1 cellular context compared by ENCODE assay signal in the genomic region with DNA sequence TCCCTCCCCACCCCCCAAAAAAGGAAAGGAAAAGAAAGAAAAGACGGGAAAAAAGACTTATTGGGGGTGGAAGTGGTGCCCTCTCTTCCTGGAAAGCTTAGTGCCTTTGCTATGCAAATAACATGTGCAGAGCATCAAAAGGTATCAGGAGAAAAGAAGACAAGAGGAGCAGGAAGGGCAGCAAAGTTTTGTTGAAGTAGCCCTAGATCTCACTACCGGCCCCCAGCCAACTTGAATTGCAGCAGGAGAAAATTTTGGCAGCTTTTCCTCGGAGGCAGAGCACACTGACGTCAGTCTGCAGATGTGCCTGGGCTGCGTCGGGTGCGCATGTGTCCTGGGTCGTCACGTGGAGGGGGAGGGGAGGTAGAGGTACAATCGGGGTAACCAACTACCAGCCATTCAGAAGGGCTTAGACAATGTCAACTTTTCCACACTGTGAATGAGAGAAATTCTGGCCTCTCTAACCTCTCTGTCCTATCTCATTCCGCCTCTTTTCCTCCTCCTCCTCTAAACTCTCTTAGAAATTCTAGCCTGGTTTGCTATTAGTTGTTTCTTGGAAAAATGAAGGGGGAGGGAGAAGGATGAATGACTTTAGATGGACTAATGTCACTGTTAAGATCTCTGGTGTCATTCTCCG.
TF ChIP-seq lines count a peak whose summit lies in the region.

A gene with protein sequence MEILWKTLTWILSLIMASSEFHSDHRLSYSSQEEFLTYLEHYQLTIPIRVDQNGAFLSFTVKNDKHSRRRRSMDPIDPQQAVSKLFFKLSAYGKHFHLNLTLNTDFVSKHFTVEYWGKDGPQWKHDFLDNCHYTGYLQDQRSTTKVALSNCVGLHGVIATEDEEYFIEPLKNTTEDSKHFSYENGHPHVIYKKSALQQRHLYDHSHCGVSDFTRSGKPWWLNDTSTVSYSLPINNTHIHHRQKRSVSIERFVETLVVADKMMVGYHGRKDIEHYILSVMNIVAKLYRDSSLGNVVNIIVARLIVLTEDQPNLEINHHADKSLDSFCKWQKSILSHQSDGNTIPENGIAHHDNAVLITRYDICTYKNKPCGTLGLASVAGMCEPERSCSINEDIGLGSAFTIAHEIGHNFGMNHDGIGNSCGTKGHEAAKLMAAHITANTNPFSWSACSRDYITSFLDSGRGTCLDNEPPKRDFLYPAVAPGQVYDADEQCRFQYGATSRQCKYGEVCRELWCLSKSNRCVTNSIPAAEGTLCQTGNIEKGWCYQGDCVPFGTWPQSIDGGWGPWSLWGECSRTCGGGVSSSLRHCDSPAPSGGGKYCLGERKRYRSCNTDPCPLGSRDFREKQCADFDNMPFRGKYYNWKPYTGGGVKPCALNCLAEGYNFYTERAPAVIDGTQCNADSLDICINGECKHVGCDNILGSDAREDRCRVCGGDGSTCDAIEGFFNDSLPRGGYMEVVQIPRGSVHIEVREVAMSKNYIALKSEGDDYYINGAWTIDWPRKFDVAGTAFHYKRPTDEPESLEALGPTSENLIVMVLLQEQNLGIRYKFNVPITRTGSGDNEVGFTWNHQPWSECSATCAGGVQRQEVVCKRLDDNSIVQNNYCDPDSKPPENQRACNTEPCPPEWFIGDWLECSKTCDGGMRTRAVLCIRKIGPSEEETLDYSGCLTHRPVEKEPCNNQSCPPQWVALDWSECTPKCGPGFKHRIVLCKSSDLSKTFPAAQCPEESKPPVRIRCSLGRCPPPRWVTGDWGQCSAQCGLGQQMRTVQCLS (N-terminal part only) (minus strand): TSS at position 286 of the 637 bp plus-strand sequence. CDS start 8,247 bp downstream, outside the sequence.

TF ChIP-seq in K562, 482 proteins besides CTCF, POLR2A, EP300 and RAD21 (continued from another document and continues in another):
- TF ChIP-seq, protein P1, sequence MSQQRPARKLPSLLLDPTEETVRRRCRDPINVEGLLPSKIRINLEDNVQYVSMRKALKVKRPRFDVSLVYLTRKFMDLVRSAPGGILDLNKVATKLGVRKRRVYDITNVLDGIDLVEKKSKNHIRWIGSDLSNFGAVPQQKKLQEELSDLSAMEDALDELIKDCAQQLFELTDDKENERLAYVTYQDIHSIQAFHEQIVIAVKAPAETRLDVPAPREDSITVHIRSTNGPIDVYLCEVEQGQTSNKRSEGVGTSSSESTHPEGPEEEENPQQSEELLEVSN (IDR thresholded peaks at IDR 0.05; ENCODE audit: borderline replicate concordance in 1 of 2, extremely low read depth in 1 of 2, insufficient read depth in 1 of 2, insufficient read length in 1 of 2, low read depth in 1 of 2, low read length in 1 of 2, poor library complexity in 1 of 2, severe bottlenecking in 1 of 2), result peak; percentile 40 to 56
- TF ChIP-seq, protein P2, sequence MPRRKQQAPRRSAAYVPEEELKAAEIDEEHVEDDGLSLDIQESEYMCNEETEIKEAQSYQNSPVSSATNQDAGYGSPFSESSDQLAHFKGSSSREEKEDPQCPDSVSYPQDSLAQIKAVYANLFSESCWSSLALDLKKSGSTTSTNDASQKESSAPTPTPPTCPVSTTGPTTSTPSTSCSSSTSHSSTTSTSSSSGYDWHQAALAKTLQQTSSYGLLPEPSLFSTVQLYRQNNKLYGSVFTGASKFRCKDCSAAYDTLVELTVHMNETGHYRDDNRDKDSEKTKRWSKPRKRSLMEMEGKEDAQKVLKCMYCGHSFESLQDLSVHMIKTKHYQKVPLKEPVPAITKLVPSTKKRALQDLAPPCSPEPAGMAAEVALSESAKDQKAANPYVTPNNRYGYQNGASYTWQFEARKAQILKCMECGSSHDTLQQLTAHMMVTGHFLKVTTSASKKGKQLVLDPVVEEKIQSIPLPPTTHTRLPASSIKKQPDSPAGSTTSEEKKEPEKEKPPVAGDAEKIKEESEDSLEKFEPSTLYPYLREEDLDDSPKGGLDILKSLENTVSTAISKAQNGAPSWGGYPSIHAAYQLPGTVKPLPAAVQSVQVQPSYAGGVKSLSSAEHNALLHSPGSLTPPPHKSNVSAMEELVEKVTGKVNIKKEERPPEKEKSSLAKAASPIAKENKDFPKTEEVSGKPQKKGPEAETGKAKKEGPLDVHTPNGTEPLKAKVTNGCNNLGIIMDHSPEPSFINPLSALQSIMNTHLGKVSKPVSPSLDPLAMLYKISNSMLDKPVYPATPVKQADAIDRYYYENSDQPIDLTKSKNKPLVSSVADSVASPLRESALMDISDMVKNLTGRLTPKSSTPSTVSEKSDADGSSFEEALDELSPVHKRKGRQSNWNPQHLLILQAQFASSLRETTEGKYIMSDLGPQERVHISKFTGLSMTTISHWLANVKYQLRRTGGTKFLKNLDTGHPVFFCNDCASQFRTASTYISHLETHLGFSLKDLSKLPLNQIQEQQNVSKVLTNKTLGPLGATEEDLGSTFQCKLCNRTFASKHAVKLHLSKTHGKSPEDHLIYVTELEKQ (CRISPR knock-in tag; IDR thresholded peaks at IDR 0.05), result no peak
- TF ChIP-seq SRF (CRISPR knock-in tag; IDR thresholded peaks at IDR 0.05) (no peak), HOXB6 (CRISPR knock-in tag; IDR thresholded peaks at IDR 0.05; ENCODE audit: borderline replicate concordance) (no peak), NFRKB (IDR thresholded peaks at IDR 0.05; ENCODE audit: low read depth) (peak; percentile 55; the same call in 1 of the 2 replicates), KDM5B (IDR thresholded peaks at IDR 0.05; ENCODE audit: insufficient replicate concordance, low read depth, low read length) (no peak), JUN (IDR thresholded peaks at IDR 0.05; ENCODE audit: borderline replicate concordance, low read depth, low read length) (peak; percentile 77), JUN (CRISPR knock-in tag; IDR thresholded peaks at IDR 0.05; ENCODE audit: borderline replicate concordance) (no peak), RCOR1 (IDR thresholded peaks at IDR 0.05; ENCODE audit: borderline replicate concordance in 1 of 2, low read depth in 2 of 2, low read length in 2 of 2) (peak in 1 of 2 experiments; percentile 72; a peak in 2 of 4 replicates), CHD4 (IDR thresholded peaks at IDR 0.05; ENCODE audit: insufficient read depth, insufficient replicate concordance, low read depth, low read length, poor library complexity, severe bottlenecking) (peak; percentile 22), PRPF4 (IDR thresholded peaks at IDR 0.05; ENCODE audit: insufficient read depth, low read depth, low read length, poor library complexity, severe bottlenecking) (no peak), MIER1 (IDR thresholded peaks at IDR 0.05; ENCODE audit: low read depth) (no peak), CBFA2T3 (IDR thresholded peaks at IDR 0.05) (peak; percentile 64), POLR2G (IDR thresholded peaks at IDR 0.05; ENCODE audit: low read depth, low read length) (0 out of 2 replicates have a peak, but pooled peaks have one; percentile 27), RBFOX2 (IDR thresholded peaks at IDR 0.05; ENCODE audit: low read depth, low read length) (0 out of 2 replicates have a peak, but pooled peaks have one; percentile 33), ASH1L (IDR thresholded peaks at IDR 0.05; ENCODE audit: borderline replicate concordance, low read depth, partially characterized antibody) (no peak), YY1 (IDR thresholded peaks at IDR 0.05; ENCODE audit: borderline replicate concordance in 1 of 3, control insufficient read depth in 1 of 3, extremely low read depth in 1 of 3, insufficient read depth in 3 of 3, insufficient read length in 1 of 3, insufficient replicate concordance in 2 of 3, low read depth in 1 of 3, low read length in 2 of 3) (peak in 1 of 3 experiments; percentile 37), THRAP3 (IDR thresholded peaks at IDR 0.05; ENCODE audit: borderline replicate concordance) (no peak), CEBPB (tag; IDR thresholded peaks at IDR 0.05) (no peak), CHCHD3 (CRISPR knock-in tag; IDR thresholded peaks at IDR 0.05) (no peak), NBN (IDR thresholded peaks at IDR 0.05; ENCODE audit: low read depth) (peak; percentile 26; the same call in 1 of the 2 replicates), SAP30 (IDR thresholded peaks at IDR 0.05; ENCODE audit: borderline replicate concordance, insufficient read depth, low read depth, low read length, poor library complexity, severe bottlenecking) (peak; percentile 71), CBFA2T2 (conservative IDR thresholded peaks at IDR 0.05) (peak; percentile 67), SRSF7 (optimal IDR thresholded peaks at IDR 0.05; ENCODE audit: low read depth, low read length) (no peak), ZBTB1 (CRISPR knock-in tag; IDR thresholded peaks at IDR 0.05; ENCODE audit: borderline replicate concordance, low read depth) (no peak), TBP (optimal IDR thresholded peaks at IDR 0.05; ENCODE audit: low read depth, low read length) (peak; percentile 75), ESRRA (IDR thresholded peaks at IDR 0.05; ENCODE audit: borderline replicate concordance, low read depth) (no peak), CSDE1 (IDR thresholded peaks at IDR 0.05) (no peak), KAT2B (IDR thresholded peaks at IDR 0.05; ENCODE audit: low read depth, low read length) (no peak)
- TF ChIP-seq, protein P3, sequence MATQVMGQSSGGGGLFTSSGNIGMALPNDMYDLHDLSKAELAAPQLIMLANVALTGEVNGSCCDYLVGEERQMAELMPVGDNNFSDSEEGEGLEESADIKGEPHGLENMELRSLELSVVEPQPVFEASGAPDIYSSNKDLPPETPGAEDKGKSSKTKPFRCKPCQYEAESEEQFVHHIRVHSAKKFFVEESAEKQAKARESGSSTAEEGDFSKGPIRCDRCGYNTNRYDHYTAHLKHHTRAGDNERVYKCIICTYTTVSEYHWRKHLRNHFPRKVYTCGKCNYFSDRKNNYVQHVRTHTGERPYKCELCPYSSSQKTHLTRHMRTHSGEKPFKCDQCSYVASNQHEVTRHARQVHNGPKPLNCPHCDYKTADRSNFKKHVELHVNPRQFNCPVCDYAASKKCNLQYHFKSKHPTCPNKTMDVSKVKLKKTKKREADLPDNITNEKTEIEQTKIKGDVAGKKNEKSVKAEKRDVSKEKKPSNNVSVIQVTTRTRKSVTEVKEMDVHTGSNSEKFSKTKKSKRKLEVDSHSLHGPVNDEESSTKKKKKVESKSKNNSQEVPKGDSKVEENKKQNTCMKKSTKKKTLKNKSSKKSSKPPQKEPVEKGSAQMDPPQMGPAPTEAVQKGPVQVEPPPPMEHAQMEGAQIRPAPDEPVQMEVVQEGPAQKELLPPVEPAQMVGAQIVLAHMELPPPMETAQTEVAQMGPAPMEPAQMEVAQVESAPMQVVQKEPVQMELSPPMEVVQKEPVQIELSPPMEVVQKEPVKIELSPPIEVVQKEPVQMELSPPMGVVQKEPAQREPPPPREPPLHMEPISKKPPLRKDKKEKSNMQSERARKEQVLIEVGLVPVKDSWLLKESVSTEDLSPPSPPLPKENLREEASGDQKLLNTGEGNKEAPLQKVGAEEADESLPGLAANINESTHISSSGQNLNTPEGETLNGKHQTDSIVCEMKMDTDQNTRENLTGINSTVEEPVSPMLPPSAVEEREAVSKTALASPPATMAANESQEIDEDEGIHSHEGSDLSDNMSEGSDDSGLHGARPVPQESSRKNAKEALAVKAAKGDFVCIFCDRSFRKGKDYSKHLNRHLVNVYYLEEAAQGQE (CRISPR knock-in tag; IDR thresholded peaks at IDR 0.05; ENCODE audit: low read depth), result no peak
- TF ChIP-seq, protein P4, sequence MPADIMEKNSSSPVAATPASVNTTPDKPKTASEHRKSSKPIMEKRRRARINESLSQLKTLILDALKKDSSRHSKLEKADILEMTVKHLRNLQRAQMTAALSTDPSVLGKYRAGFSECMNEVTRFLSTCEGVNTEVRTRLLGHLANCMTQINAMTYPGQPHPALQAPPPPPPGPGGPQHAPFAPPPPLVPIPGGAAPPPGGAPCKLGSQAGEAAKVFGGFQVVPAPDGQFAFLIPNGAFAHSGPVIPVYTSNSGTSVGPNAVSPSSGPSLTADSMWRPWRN (IDR thresholded peaks at IDR 0.05; ENCODE audit: low read depth), result no peak
- TF ChIP-seq, protein P5, sequence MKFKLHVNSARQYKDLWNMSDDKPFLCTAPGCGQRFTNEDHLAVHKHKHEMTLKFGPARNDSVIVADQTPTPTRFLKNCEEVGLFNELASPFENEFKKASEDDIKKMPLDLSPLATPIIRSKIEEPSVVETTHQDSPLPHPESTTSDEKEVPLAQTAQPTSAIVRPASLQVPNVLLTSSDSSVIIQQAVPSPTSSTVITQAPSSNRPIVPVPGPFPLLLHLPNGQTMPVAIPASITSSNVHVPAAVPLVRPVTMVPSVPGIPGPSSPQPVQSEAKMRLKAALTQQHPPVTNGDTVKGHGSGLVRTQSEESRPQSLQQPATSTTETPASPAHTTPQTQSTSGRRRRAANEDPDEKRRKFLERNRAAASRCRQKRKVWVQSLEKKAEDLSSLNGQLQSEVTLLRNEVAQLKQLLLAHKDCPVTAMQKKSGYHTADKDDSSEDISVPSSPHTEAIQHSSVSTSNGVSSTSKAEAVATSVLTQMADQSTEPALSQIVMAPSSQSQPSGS (CRISPR knock-in tag; IDR thresholded peaks at IDR 0.05), result no peak
